Comparison of ENCODE assay signal across 30 cellular contexts in genomic region chr2:13180729-13181128, GRCh38.
"Had no signal": no experiment of that assay in that cellular context is flagged by ENCODE, and none has a peak within 500 bp of the region (broad histone marks: within the 10 kb centered on the region; RNA-seq: fewer than 3 reads in every experiment).

No MANE protein-coding gene starts in this region.

- H3K9ac ChIP-seq: neural progenitor cell, parathyroid adenoma had no signal

- H3K36me3 Mint-ChIP-seq: natural killer cell; neural progenitor cell; stimulated activated memory B cell treated with anti-CD40 and anti-IgM and Interleukin-4, amounts not matched to agents 10 μg/mL and 1 μg/mL and 100 μg/mL, for 72 hours had no signal

- H3K4me3 ChIP-seq: neural progenitor cell, ovary, psoas muscle, skin epidermis, smooth muscle cell, spleen, suprapubic skin, testis, tibial artery, transverse colon, upper lobe of left lung, vagina had no signal

- H3K36me3 ChIP-seq: neural progenitor cell, ovary, spleen, suprapubic skin, tibial artery, transverse colon, upper lobe of left lung, vagina had no signal

- H3K4me1 ChIP-seq: neural progenitor cell, parathyroid adenoma, psoas muscle, spleen, suprapubic skin, testis, tibial artery, transverse colon, upper lobe of left lung, vagina had no signal

- DNase-seq: natural killer cell; occipital lobe; ovary; posterior cingulate gyrus; psoas muscle; right cardiac atrium; spleen; stimulated activated CD4-positive, alpha-beta T cell treated with anti-CD3 and anti-CD28 coated beads, Interleukin-12 subunit alpha, Interleukin-12 subunit beta, amount 100 ng/mL, for 4 hours; stimulated activated CD4-positive, alpha-beta T cell treated with anti-CD3 and anti-CD28 coated beads, Interleukin-1b, Interleukin-23, amount 100 ng/mL, for 48 hours; stimulated activated CD4-positive, alpha-beta T cell treated with anti-CD3 and anti-CD28 coated beads, Interleukin-4, amount 100 ng/mL, for 1 hour; stimulated activated CD4-positive, alpha-beta T cell treated with anti-CD3 and anti-CD28 coated beads, Interleukin-4, amount 100 ng/mL, for 4 hours; stimulated activated CD8-positive, alpha-beta memory T cell treated with anti-CD3 and anti-CD28 coated beads, Interleukin-4, amount 100 ng/mL, for 48 hours; stimulated activated naive CD4-positive, alpha-beta T cell; stimulated activated naive CD8-positive, alpha-beta T cell treated with anti-CD3 and anti-CD28 coated beads, Interleukin-15, amount 100 ng/mL, for 72 hours; stimulated activated naive CD8-positive, alpha-beta T cell treated with anti-CD3 and anti-CD28 coated beads, Interleukin-15, Interleukin-2, amounts not matched to agents 100 U/mL and 50 U/mL, for 24 hours; substantia nigra; testis; tibial artery; transverse colon; upper lobe of left lung had no signal

- H3K27ac ChIP-seq: neural progenitor cell, ovary, parathyroid adenoma, psoas muscle, skin epidermis, spleen, suprapubic skin, testis, tibial artery, transverse colon, upper lobe of left lung, vagina had no signal

- H3K9me3 ChIP-seq: ovary, psoas muscle, suprapubic skin, testis, tibial artery, transverse colon, vagina had no signal

- H3K4me1 Mint-ChIP-seq: natural killer cell; nephron; neural progenitor cell; stimulated activated memory B cell treated with anti-CD40 and anti-IgM and Interleukin-4, amounts not matched to agents 10 μg/mL and 1 μg/mL and 100 μg/mL, for 72 hours; stimulated activated naive CD8-positive, alpha-beta T cell treated with anti-CD3 and anti-CD28 coated beads, Interleukin-15, amount 100 ng/mL, for 72 hours had no signal

- H3K4me3 Mint-ChIP-seq: natural killer cell; nephron; neural progenitor cell; stimulated activated memory B cell treated with anti-CD40 and anti-IgM and Interleukin-4, amounts not matched to agents 10 μg/mL and 1 μg/mL and 100 μg/mL, for 72 hours; stimulated activated naive CD8-positive, alpha-beta T cell treated with anti-CD3 and anti-CD28 coated beads, Interleukin-15, amount 100 ng/mL, for 72 hours had no signal

- H3K27ac Mint-ChIP-seq: natural killer cell; nephron; neural progenitor cell; progenitor cell of endocrine pancreas; stimulated activated memory B cell treated with anti-CD40 and anti-IgM and Interleukin-4, amounts not matched to agents 10 μg/mL and 1 μg/mL and 100 μg/mL, for 72 hours had no signal

- ATAC-seq: natural killer cell; psoas muscle; right cardiac atrium; sciatic nerve; stimulated activated naive CD8-positive, alpha-beta T cell treated with anti-CD3 and anti-CD28 coated beads, Interleukin-15, amount 100 ng/mL, for 72 hours; stimulated activated naive CD8-positive, alpha-beta T cell treated with anti-CD3 and anti-CD28 coated beads, Interleukin-15, Interleukin-2, amounts not matched to agents 100 U/mL and 50 U/mL, for 24 hours had no signal

- H3K27me3 Mint-ChIP-seq: progenitor cell of endocrine pancreas; stimulated activated memory B cell treated with anti-CD40 and anti-IgM and Interleukin-4, amounts not matched to agents 10 μg/mL and 1 μg/mL and 100 μg/mL, for 72 hours; stimulated activated naive CD8-positive, alpha-beta T cell treated with anti-CD3 and anti-CD28 coated beads, Interleukin-15, amount 100 ng/mL, for 72 hours had no signal

- H3K27me3 ChIP-seq: neural progenitor cell, ovary, spleen, suprapubic skin, testis, tibial artery, transverse colon, upper lobe of left lung, vagina had no signal
